Comparison of ENCODE assay signal across 8 cellular contexts in genomic region chr10:70815504-70816219, GRCh38. TPM values are rescaled to one million over a fixed set of nuclear protein-coding genes. Genes with fewer than 3 reads are reported as not detected.
DNase-seq lines count a peak whose midpoint lies in the region; ATAC-seq and TF ChIP-seq lines count a peak whose summit lies in the region.

TSS of gene SGPL1 (plus strand) at chr10:70815948. CDS start at chr10:70816854, 906 bp downstream.

- no peaks in the 10 kb centered on the region for H3K4me1 ChIP-seq in endodermal cell (ENCODE audit: control insufficient read depth, insufficient read depth, low read length)
- H3K4me1 ChIP-seq in mesodermal cell (ENCODE audit: control insufficient read depth, insufficient read depth, low read length, poor library complexity, severe bottlenecking), result peaks cover 11% of the 10 kb centered on the region

- DNase-seq in CD14-positive monocyte (ENCODE audit: low spot score), result peak; percentile 70
- peak; percentile 99 for DNase-seq in GM19238 (ENCODE audit: insufficient read length, low spot score)
- DNase-seq in NOMO-1 treated with dmso at 0.1 percent for 144 hours (lab: John Stamatoyannopoulos, UW; ENCODE audit: unreplicated experiment), result peak; percentile 75
- DNase-seq in activated CD8-positive, alpha-beta memory T cell treated with anti-CD3 and anti-CD28 coated beads, Interleukin-2, amount 50 U/mL, for 24 hours (ENCODE audit: extremely low read depth), result peak; percentile 61
- peak; percentile 96 for DNase-seq in endodermal cell
- peak; percentile 86 for DNase-seq in stimulated activated CD8-positive, alpha-beta memory T cell treated with anti-CD3 and anti-CD28 coated beads, Interleukin-15, amount 100 ng/mL, for 24 hours (ENCODE audit: low read depth)

- H3K9me3 ChIP-seq in endodermal cell (ENCODE audit: control insufficient read depth, low read length) (no peaks in the 10 kb centered on the region), mesodermal cell (ENCODE audit: control insufficient read depth, low read length) (no peaks in the 10 kb centered on the region)

- H3K27me3 ChIP-seq in endodermal cell (ENCODE audit: control insufficient read depth, insufficient read depth, low read length, poor library complexity, severe bottlenecking), result no peaks in the 10 kb centered on the region

- peaks cover 0 to under 1% (median 0%) of the 10 kb centered on the region in 3 donors for H3K27me3 Mint-ChIP-seq in CD14-positive monocyte (ENCODE audit: low read depth in 3 of 3)
- no peaks in the 10 kb centered on the region for H3K27me3 Mint-ChIP-seq in endodermal cell (ENCODE audit: insufficient read depth)

- peaks cover 32% of the 10 kb centered on the region for H3K36me3 ChIP-seq in endodermal cell (ENCODE audit: control insufficient read depth, insufficient read depth, low read length)
- peaks cover 34% of the 10 kb centered on the region for H3K36me3 ChIP-seq in mesodermal cell (ENCODE audit: control insufficient read depth, insufficient read depth, low read length)

- H3K4me3 ChIP-seq in endodermal cell (ENCODE audit: low read length) (peak within 1 kb of the TSS; percentile 94), mesodermal cell (ENCODE audit: extremely low read depth, insufficient read depth, low read length, poor library complexity, severe bottlenecking) (peak within 1 kb of the TSS; percentile 72)

- WGBS in endodermal cell (ENCODE audit: insufficient coverage in 1 of 2, insufficient read length in 1 of 2), 2 experiments, result 4 to 8% methylated on average over 32 to 56 of the region's 58 CpGs
- 6 to 7% methylated on average over 32 to 33 of the region's 58 CpGs for WGBS in mesodermal cell (ENCODE audit: insufficient coverage in 2 of 2), 2 experiments

- peak; percentile 79 for ATAC-seq in HG03442 (IDR thresholded peaks at IDR 0.05; ENCODE audit: unreplicated experiment)

- H3K4me3 Mint-ChIP-seq in CD14-positive monocyte (peak within 1 kb of the TSS; percentile 98 to 99), endodermal cell (peak within 1 kb of the TSS; percentile 92)

- H3K9me3 Mint-ChIP-seq in CD14-positive monocyte (peaks cover 0 to 1% (median 0%) of the 10 kb centered on the region in 7 donors), endodermal cell (no peaks in the 10 kb centered on the region)

- intact Hi-C loops in CD14-positive monocyte (cut with micrococcal nuclease), result loop anchor here (1.0 kb wide), 1 partner anchor 65 kb away; no protein-coding TSS in a partner anchor

- H3K4me1 Mint-ChIP-seq in CD14-positive monocyte, result peaks cover 17% of the 10 kb centered on the region
- H3K4me1 Mint-ChIP-seq in endodermal cell, result peaks cover 17% of the 10 kb centered on the region

- TF ChIP-seq CTCF in CD14-positive monocyte (IDR thresholded peaks at IDR 0.05), result peak; percentile 99
- TF ChIP-seq CTCF in endodermal cell (conservative IDR thresholded peaks at IDR 0.05), result peak; percentile 94

- H3K9ac ChIP-seq in endodermal cell (ENCODE audit: extremely low read depth, low read length, poor library complexity, severe bottlenecking), result peak within 1 kb of the TSS; percentile 55

- H3K36me3 Mint-ChIP-seq in CD14-positive monocyte (peaks cover 21 to 25% of the 10 kb centered on the region in 2 donors), endodermal cell (ENCODE audit: low read depth) (peaks cover 22% of the 10 kb centered on the region)

- H3K27ac Mint-ChIP-seq in CD14-positive monocyte (peak within 1 kb of the TSS; percentile 55 to 95 (median 89)), endodermal cell (peak within 1 kb of the TSS; percentile 94)

- peak within 1 kb of the TSS; percentile 87 for H3K27ac ChIP-seq in endodermal cell (ENCODE audit: low read depth, low read length)
- H3K27ac ChIP-seq in mesodermal cell (ENCODE audit: low read depth, low read length, severe bottlenecking), result peak within 1 kb of the TSS; percentile 89

RNA-seq across cellular contexts. Expression of gene SGPL1, which starts in this region (rescaled TPM):
- polyA plus RNA-seq in CD14-positive monocyte, result 10 to 100 TPM; 26.1 to 26.8 TPM
- 100 to 1,000 TPM in 1 of 2 donors, 10 to 100 TPM in 1; 95.4 to 103 TPM for total RNA-seq in endodermal cell
- polyA plus RNA-seq in endodermal cell (2013, experiment 1 of 2), result 47.6 TPM
- polyA plus RNA-seq in endodermal cell (2013, experiment 2 of 2), result 46.7 TPM
- 34.4 TPM for polyA plus RNA-seq in mesodermal cell (2013, experiment 1 of 2)
- polyA plus RNA-seq in mesodermal cell (2013, experiment 2 of 2), result 33.2 TPM

Comparison
In these comparisons a context has a peak if more than half of its experiments do, and no peak if none do; other contexts are left out.
1. Peak in every context shown above with its lines: DNase-seq, ATAC-seq, H3K4me3 ChIP-seq and H3K27ac ChIP-seq.